ENCODE assay signal across 8 cellular contexts in the genomic region with DNA sequence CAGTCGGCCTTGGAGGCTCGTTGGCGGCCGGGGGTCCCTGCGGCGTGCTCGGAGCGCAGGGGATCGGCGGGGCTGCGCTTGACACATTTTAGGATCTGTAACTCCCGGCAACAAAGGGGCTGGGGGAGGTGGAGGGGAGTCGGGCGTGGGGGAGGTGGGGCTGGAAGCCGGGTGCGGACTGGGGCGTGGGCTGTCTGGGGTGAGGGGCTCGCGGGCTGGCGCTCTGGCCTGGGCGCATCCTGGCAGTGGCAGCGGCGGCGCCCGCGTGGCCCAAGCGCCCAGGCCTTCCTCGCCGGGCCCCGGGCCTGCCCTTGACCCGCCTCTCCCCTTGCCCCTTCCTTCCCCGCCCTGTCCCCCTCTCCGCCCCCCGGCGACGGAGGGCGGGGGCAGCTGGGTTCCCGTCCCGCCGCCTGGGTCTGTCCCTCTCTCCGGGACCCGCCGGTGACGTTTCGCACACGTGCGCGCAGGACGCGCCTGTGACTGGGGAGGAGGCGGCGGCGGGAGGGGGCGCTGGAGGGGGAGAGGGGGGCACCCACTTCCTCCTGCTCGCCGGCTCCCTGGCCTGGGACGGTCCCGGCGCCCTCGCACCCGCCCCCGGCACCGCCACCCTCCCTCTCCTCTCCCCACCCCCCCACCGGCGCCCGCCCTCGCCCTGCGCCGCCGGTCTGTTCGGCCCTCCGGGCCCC. TPM values are rescaled to one million over a fixed set of nuclear protein-coding genes. Genes with fewer than 3 reads are reported as not detected.
A peak's percentile ranks its signal among the peaks of the same experiment; 100 is the strongest.
DNase-seq lines count a peak whose midpoint lies in the region; ATAC-seq lines count a peak whose summit lies in the region.

No MANE protein-coding gene starts in this region.

- CTCF ChIA-PET in CD4-positive, alpha-beta memory T cell (lab: Charles Lee; ENCODE audit: partially characterized antibody) = interaction anchor here (0.6 to 4.4 kb wide), 9 partner anchors 37 to 163 kb away, joined by 3 to 60 read pairs (median 30); no protein-coding TSS in a partner anchor

- peak overlapping the region; percentile 73 for H3K27ac ChIP-seq in CD4-positive, alpha-beta memory T cell (ENCODE audit: low read depth, low read length)
- H3K27ac ChIP-seq in mesodermal cell (ENCODE audit: low read depth, low read length, severe bottlenecking) = peak overlapping the region; percentile 99

- H3K9me3 ChIP-seq in CD4-positive, alpha-beta memory T cell (ENCODE audit: control insufficient read depth in 1 of 2, low read length in 2 of 2) = no peaks in the 10 kb centered on the region
- H3K9me3 ChIP-seq in mesodermal cell (ENCODE audit: control insufficient read depth, low read length) = no peaks in the 10 kb centered on the region

- H3K4me3 Mint-ChIP-seq in CD4-positive, alpha-beta memory T cell = peak overlapping the region; percentile 62 to 95 (median 78)
- peak overlapping the region; percentile 100 for H3K4me3 Mint-ChIP-seq in effector memory CD8-positive, alpha-beta T cell

- H3K27me3 Mint-ChIP-seq in CD4-positive, alpha-beta memory T cell = no peaks in the 10 kb centered on the region
- no peaks in the 10 kb centered on the region for H3K27me3 Mint-ChIP-seq in effector memory CD8-positive, alpha-beta T cell

- H3K4me1 Mint-ChIP-seq in CD4-positive, alpha-beta memory T cell = peaks cover 34 to 54% (median 44%) of the 10 kb centered on the region in 4 donors
- peaks cover 26 to 63% of the 10 kb centered on the region in 2 donors for H3K4me1 Mint-ChIP-seq in effector memory CD8-positive, alpha-beta T cell (ENCODE audit: low read depth in 2 of 2)

- peak; percentile 49 for ATAC-seq in GM19397 (IDR thresholded peaks at IDR 0.05; ENCODE audit: unreplicated experiment)
- peak; percentile 26 for ATAC-seq in HG03558 (IDR thresholded peaks at IDR 0.05; ENCODE audit: extremely low read depth, unreplicated experiment)
- peak; percentile 51 for ATAC-seq in effector memory CD8-positive, alpha-beta T cell (replicated peaks)

- H3K4me1 ChIP-seq in CD4-positive, alpha-beta memory T cell (ENCODE audit: insufficient read depth, low read length) = peaks cover 45% of the 10 kb centered on the region
- H3K4me1 ChIP-seq in mesodermal cell (ENCODE audit: control insufficient read depth, insufficient read depth, low read length, poor library complexity, severe bottlenecking) = peaks cover 8% of the 10 kb centered on the region

- peaks cover 0 to 3% (median 0%) of the 10 kb centered on the region in 8 donors for H3K9me3 Mint-ChIP-seq in CD4-positive, alpha-beta memory T cell
- H3K9me3 Mint-ChIP-seq in effector memory CD8-positive, alpha-beta T cell = no peaks in the 10 kb centered on the region

- peak overlapping the region in 3 of 7 donors; percentile 23 to 90 (median 43) for H3K27ac Mint-ChIP-seq in CD4-positive, alpha-beta memory T cell
- H3K27ac Mint-ChIP-seq in effector memory CD8-positive, alpha-beta T cell = peak overlapping the region; percentile 44 to 92

- POLR2A ChIA-PET in CD4-positive, alpha-beta memory T cell (lab: Charles Lee; ENCODE audit: partially characterized antibody) = interaction anchor here (0.7 to 5.7 kb wide), 9 partner anchors 36 to 191 kb away, joined by 3 to 179 read pairs (median 5); partner anchors contain the start of genes CDKAL1 and MBOAT1

- H3K27me3 ChIP-seq in CD4-positive, alpha-beta memory T cell (ENCODE audit: insufficient read depth, low read length) = no peaks in the 10 kb centered on the region

- H3K36me3 ChIP-seq in CD4-positive, alpha-beta memory T cell (ENCODE audit: insufficient read depth, low read length) = no peaks in the 10 kb centered on the region
- peaks cover 28% of the 10 kb centered on the region for H3K36me3 ChIP-seq in mesodermal cell (ENCODE audit: control insufficient read depth, insufficient read depth, low read length)

- peaks cover 0 to 23% of the 10 kb centered on the region in 2 donors for H3K36me3 Mint-ChIP-seq in CD4-positive, alpha-beta memory T cell
- peaks cover 19% of the 10 kb centered on the region for H3K36me3 Mint-ChIP-seq in effector memory CD8-positive, alpha-beta T cell (ENCODE audit: insufficient read depth)

- DNase-seq in CD4-positive, alpha-beta memory T cell = peak; percentile 71 to 88 (median 74)
- peak; percentile 96 for DNase-seq in NOMO-1 treated with DMSO at 0.1 percent for 48 hours (lab: John Stamatoyannopoulos, UW; ENCODE audit: unreplicated experiment)
- peak; percentile 67 to 94 (median 80) for DNase-seq in activated CD8-positive, alpha-beta memory T cell treated with anti-CD3 and anti-CD28 coated beads for 48 hours (ENCODE audit: low read depth in 2 of 3, low spot score in 2 of 3)
- DNase-seq in effector memory CD8-positive, alpha-beta T cell = peak; percentile 75 to 76 (median 76)
- DNase-seq in stimulated activated CD8-positive, alpha-beta memory T cell treated with anti-CD3 and anti-CD28 coated beads, Interleukin-15, amount 100 ng/mL, for 24 hours (ENCODE audit: low read depth) = peak; percentile 70

- WGBS in mesodermal cell (ENCODE audit: insufficient coverage in 2 of 2), 2 experiments = 0% methylated on average over 5 to 16 of the region's 72 CpGs

- intact Hi-C loops in CD4-positive, alpha-beta memory T cell (cut with micrococcal nuclease) = loop anchor here (10.0 kb wide), 1 partner anchor 1192 kb away; the partner anchor contains the start of gene SOX4

- H3K4me3 ChIP-seq in CD4-positive, alpha-beta memory T cell (ENCODE audit: low read length in 2 of 2) = peak overlapping the region in 1 of 2 donors; percentile 50
- peak overlapping the region; percentile 88 for H3K4me3 ChIP-seq in mesodermal cell (ENCODE audit: extremely low read depth, insufficient read depth, low read length, poor library complexity, severe bottlenecking)

RNA-seq across cellular contexts. Expression of gene E2F3, which starts 1.5 kb away (rescaled TPM):
- 10 to 100 TPM; 25.2 to 25.5 TPM for total RNA-seq in CD4-positive, alpha-beta memory T cell
- polyA plus RNA-seq in CD4-positive, alpha-beta memory T cell = 1 to 10 TPM; 1.3 to 5.3 TPM
- 16.8 TPM for polyA plus RNA-seq in mesodermal cell (2013, experiment 1 of 2)
- 16.4 TPM for polyA plus RNA-seq in mesodermal cell (2013, experiment 2 of 2)
